Comparison of ENCODE assay signal across 8 cellular contexts in genomic region chr13:77326905-77327604, GRCh38. TPM values are rescaled to one million over a fixed set of nuclear protein-coding genes. Genes with fewer than 3 reads are reported as not detected.
DNase-seq lines count a peak whose midpoint lies in the region; ATAC-seq and TF ChIP-seq lines count a peak whose summit lies in the region.

Gene MYCBP2 (minus strand): TSS chr13:77327094. CDS start chr13:77326775, 319 bp downstream.

- peak within 1 kb of the TSS; percentile 90 for H3K9ac ChIP-seq in Karpas-422 (ENCODE audit: low read length)

- DNase-seq in DMS79 (lab: John Stamatoyannopoulos, UW) (peak; percentile 93), Karpas-422 (peak; percentile 99), RKO (ENCODE audit: low spot score) (peak; percentile 94), activated T-helper 1 cell treated with Interleukin-2 at 50 U/mL for 16 hours (ENCODE audit: low read depth) (peak; percentile 96), esophagus squamous epithelium (lab: John Stamatoyannopoulos, UW) (peak; percentile 73), myocyte (ENCODE audit: low read depth) (peak; percentile 99)
- DNase-seq in stimulated activated effector memory CD8-positive, alpha-beta T cell treated with anti-CD3 and anti-CD28 coated beads, Interleukin-12 subunit alpha, Interleukin-12 subunit beta, amount 100 ng/mL, for 72 hours (ENCODE audit: low spot score in 2 of 2), result peak; percentile 94 to 99

- peaks cover 34% of the 10 kb centered on the region for H4K20me1 ChIP-seq in Karpas-422 (ENCODE audit: insufficient read depth, low read depth, low read length)

- TF ChIP-seq CTCF in esophagus squamous epithelium (IDR thresholded peaks at IDR 0.05), result peak in 2 of 6 experiments; percentile 17 to 26

- H3K27me3 ChIP-seq in Karpas-422 (ENCODE audit: low read length), result no peaks in the 10 kb centered on the region
- no peaks in the 10 kb centered on the region for H3K27me3 ChIP-seq in esophagus squamous epithelium

- peaks cover 49% of the 10 kb centered on the region for H3K4me1 Mint-ChIP-seq in stimulated activated effector memory CD8-positive, alpha-beta T cell treated with anti-CD3 and anti-CD28 coated beads, Interleukin-12 subunit alpha, Interleukin-12 subunit beta, amount 100 ng/mL, for 72 hours

- intact Hi-C loops in esophagus squamous epithelium (cut with DNase I), result loop anchor here (10.0 kb wide), 1 partner anchor 302 kb away; the partner anchor contains the start of gene FBXL3

- peak in 3 of 4 donors; percentile 89 to 97 (median 94) for TF ChIP-seq POLR2A in esophagus squamous epithelium (IDR thresholded peaks at IDR 0.05)

- peaks cover 4% of the 10 kb centered on the region; the same call in 1 of the 2 replicates for H3K36me3 ChIP-seq in Karpas-422 (ENCODE audit: insufficient read depth, low read length)
- no peaks in the 10 kb centered on the region for H3K36me3 ChIP-seq in esophagus squamous epithelium

- no peaks in the 10 kb centered on the region for H3K9me2 ChIP-seq in Karpas-422 (replicated peaks; ENCODE audit: insufficient read depth, low read length)

- peak within 1 kb of the TSS; percentile 85 for H3K4me2 ChIP-seq in Karpas-422 (ENCODE audit: low read depth, low read length, poor library complexity, severe bottlenecking)

- peak within 1 kb of the TSS; percentile 98 for H3K4me3 Mint-ChIP-seq in stimulated activated effector memory CD8-positive, alpha-beta T cell treated with anti-CD3 and anti-CD28 coated beads, Interleukin-12 subunit alpha, Interleukin-12 subunit beta, amount 100 ng/mL, for 72 hours

- H3K4me1 ChIP-seq in Karpas-422 (ENCODE audit: low read length), result peaks cover 59% of the 10 kb centered on the region
- peaks cover 21 to 63% (median 34%) of the 10 kb centered on the region in 3 donors for H3K4me1 ChIP-seq in esophagus squamous epithelium

- peak within 1 kb of the TSS; percentile 98 for H3K27ac Mint-ChIP-seq in stimulated activated effector memory CD8-positive, alpha-beta T cell treated with anti-CD3 and anti-CD28 coated beads, Interleukin-12 subunit alpha, Interleukin-12 subunit beta, amount 100 ng/mL, for 72 hours

- H3K9me3 ChIP-seq in Karpas-422 (ENCODE audit: low read length) (no peaks in the 10 kb centered on the region), esophagus squamous epithelium (no peaks in the 10 kb centered on the region)

- ATAC-seq in GM21825 (IDR thresholded peaks at IDR 0.05; ENCODE audit: unreplicated experiment), result peak; percentile 56
- peak; percentile 75 for ATAC-seq in stimulated activated effector memory CD8-positive, alpha-beta T cell treated with anti-CD3 and anti-CD28 coated beads, Interleukin-12 subunit alpha, Interleukin-12 subunit beta, amount 100 ng/mL, for 72 hours

- H3K36me3 Mint-ChIP-seq in stimulated activated effector memory CD8-positive, alpha-beta T cell treated with anti-CD3 and anti-CD28 coated beads, Interleukin-12 subunit alpha, Interleukin-12 subunit beta, amount 100 ng/mL, for 72 hours, result peaks cover 36% of the 10 kb centered on the region

- 1 to 3% methylated on average over 12 to 24 of the region's 35 CpGs for WGBS in esophagus squamous epithelium, 2 donors

- H3K79me2 ChIP-seq in Karpas-422 (ENCODE audit: low read length), result peaks cover 48% of the 10 kb centered on the region

- peak within 1 kb of the TSS; percentile 6 for H2AFZ ChIP-seq in Karpas-422 (ENCODE audit: low read length)

- H3K4me3 ChIP-seq in Karpas-422 (ENCODE audit: low read length) (peak within 1 kb of the TSS; percentile 91), esophagus squamous epithelium (peak within 1 kb of the TSS; percentile 91 to 98 (median 93))

- H3K27ac ChIP-seq in Karpas-422 (ENCODE audit: low read length) (peak within 1 kb of the TSS; percentile 96), esophagus squamous epithelium (peak within 1 kb of the TSS; percentile 89 to 95 (median 92))

- no peaks in the 10 kb centered on the region for H3K9me3 Mint-ChIP-seq in stimulated activated effector memory CD8-positive, alpha-beta T cell treated with anti-CD3 and anti-CD28 coated beads, Interleukin-12 subunit alpha, Interleukin-12 subunit beta, amount 100 ng/mL, for 72 hours

RNA-seq across cellular contexts. Expression of gene MYCBP2, which starts in this region (rescaled TPM):
- total RNA-seq in Karpas-422 (2014; rRNA removed; shearing (Covaris generic); ENCODE audit: low replicate concordance), result 178 and 188 TPM in 2 replicates
- total RNA-seq in esophagus squamous epithelium, result 100 to 1,000 TPM in 3 of 4 donors, 10 to 100 TPM in 1; 80.9 to 167 (median 130) TPM
- 52.3 and 71.3 TPM in 2 replicates for total RNA-seq in myocyte
- polyA plus RNA-seq in myocyte (2012), result 26.0 TPM

Comparison
In these comparisons a context has a peak if more than half of its experiments do, and no peak if none do; other contexts are left out.
1. Peak in every context shown above with its lines: DNase-seq, ATAC-seq, H3K4me3 ChIP-seq and H3K27ac ChIP-seq.